Comparison of ENCODE assay signal across 1 cellular context in the genomic region with DNA sequence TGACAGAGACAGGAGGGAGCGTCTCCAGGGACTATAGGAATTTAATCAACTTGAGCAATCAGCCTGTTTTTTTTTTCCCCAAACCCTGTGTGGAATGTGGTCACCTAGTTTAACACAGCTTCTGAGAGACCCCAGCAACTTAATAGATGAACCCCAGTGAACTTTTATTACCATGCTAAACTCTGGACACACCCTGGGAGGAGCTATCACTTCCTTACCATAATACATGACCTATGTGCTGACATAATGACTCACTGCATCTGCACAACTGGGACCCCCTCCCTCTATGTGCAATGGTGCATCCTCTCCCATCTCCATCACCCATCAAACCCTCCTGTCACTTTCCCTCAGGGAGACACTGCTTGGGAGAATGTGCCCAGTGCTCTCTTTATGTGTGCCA.
TF ChIP-seq lines count a peak whose summit lies in the region.

No MANE protein-coding gene starts in this region.

TF ChIP-seq in H1, 55 proteins besides CTCF, POLR2A, EP300 and RAD21 (continued from another document):
- TF ChIP-seq BACH1 (IDR thresholded peaks at IDR 0.05; ENCODE audit: low read length) (no peak), BRCA1 (IDR thresholded peaks at IDR 0.05; ENCODE audit: low read depth, low read length) (no peak), NANOG (IDR thresholded peaks at IDR 0.05; ENCODE audit: insufficient read depth, low read depth, low read length, poor library complexity, severe bottlenecking) (no peak), SIX5 (IDR thresholded peaks at IDR 0.05; ENCODE audit: low read depth, low read length) (no peak), CREB1 (IDR thresholded peaks at IDR 0.05) (no peak), GTF2F1 (IDR thresholded peaks at IDR 0.05; ENCODE audit: borderline replicate concordance, low read depth, low read length) (no peak), YY1 (IDR thresholded peaks at IDR 0.05; ENCODE audit: low read depth, low read length) (no peak)
